28 cellular contexts compared by ENCODE assay signal in the genomic region with DNA sequence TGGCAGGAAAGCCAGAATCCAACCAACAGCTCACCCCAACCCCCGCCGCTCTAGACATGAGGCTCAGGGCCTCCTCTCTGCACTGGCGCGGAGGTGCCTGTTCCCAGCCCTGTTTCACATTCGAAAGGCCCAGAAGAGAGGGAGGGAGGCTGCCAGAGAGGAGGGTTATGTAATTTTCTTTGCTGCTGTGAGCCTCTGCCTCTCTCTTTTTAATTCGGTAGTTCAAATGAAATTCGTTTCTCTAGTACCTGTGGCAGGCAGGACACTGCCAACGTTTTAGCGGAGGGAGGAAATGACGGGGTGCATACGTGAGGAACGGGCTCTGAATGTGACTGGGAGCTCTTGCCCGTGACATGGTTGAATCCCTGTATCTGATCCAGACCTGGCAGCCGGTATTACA. TPM values are rescaled to one million over a fixed set of nuclear protein-coding genes. Genes with fewer than 3 reads are reported as not detected.
DNase-seq lines count a peak whose midpoint lies in the region; ATAC-seq and TF ChIP-seq lines count a peak whose summit lies in the region.
"Had no signal": no experiment of that assay in that cellular context is flagged by ENCODE, and none has a peak within 500 bp of the region (broad histone marks: within the 10 kb centered on the region; RNA-seq: fewer than 3 reads in every experiment).

No MANE protein-coding gene starts in this region.

- H3K36me3 Mint-ChIP-seq in natural killer cell = no peaks in the 10 kb centered on the region
- H3K36me3 Mint-ChIP-seq: activated naive CD4-positive, alpha-beta T cell treated with anti-CD3 and anti-CD28 coated beads, Interleukin-2, amount 50 U/mL, for 24 hours; type B pancreatic cell had no signal

- TF ChIP-seq CTCF in right atrium auricular region (IDR thresholded peaks at IDR 0.05) = no peak
- TF ChIP-seq CTCF in natural killer cell (IDR thresholded peaks at IDR 0.05) = no peak

- no peaks in the 10 kb centered on the region for H3K4me1 Mint-ChIP-seq in natural killer cell
- H3K4me1 Mint-ChIP-seq: activated naive CD4-positive, alpha-beta T cell treated with anti-CD3 and anti-CD28 coated beads, Interleukin-2, amount 50 U/mL, for 24 hours; stimulated activated effector memory CD8-positive, alpha-beta T cell treated with anti-CD3 and anti-CD28 coated beads, Interleukin-12 subunit alpha, Interleukin-12 subunit beta, amount 100 ng/mL, for 72 hours had no signal

- no peak overlapping the region for H3K4me3 Mint-ChIP-seq in natural killer cell
- H3K4me3 Mint-ChIP-seq: activated naive CD4-positive, alpha-beta T cell treated with anti-CD3 and anti-CD28 coated beads, Interleukin-2, amount 50 U/mL, for 24 hours; nephron progenitor cell; stimulated activated effector memory CD8-positive, alpha-beta T cell treated with anti-CD3 and anti-CD28 coated beads, Interleukin-12 subunit alpha, Interleukin-12 subunit beta, amount 100 ng/mL, for 72 hours had no signal

- peaks cover 7 to 23% of the 10 kb centered on the region in 2 donors for H3K27me3 Mint-ChIP-seq in natural killer cell (ENCODE audit: low read depth in 2 of 2)

- no peak overlapping the region for H3K4me3 ChIP-seq in right atrium auricular region
- H3K4me3 ChIP-seq: BLaER1 treated with 17β-estradiol and CSF1 and Interleukin-3, amounts not matched to agents 10 nM and 100 nM; prostate gland; skin epidermis had no signal

- DNase-seq in Right ventricle myocardium superior (no peak), right atrium auricular region (ENCODE audit: low spot score) (no peak), left ventricle myocardium superior (no peak), pons (ENCODE audit: low spot score) (peak; percentile 31), activated gamma-delta T cell (lab: John Stamatoyannopoulos, UW) (no peak), natural killer cell (no peak), GF-D8 (lab: John Stamatoyannopoulos, UW) (no peak)
- DNase-seq in activated T-cell treated with anti-CD3 and anti-CD28 coated beads, Interleukin-2, amount 50 U/mL, for 48 hours = no peak
- DNase-seq: activated T-cell treated with anti-CD3 and anti-CD28 coated beads, Interleukin-2, amount 50 U/mL, for 1 hour; brain microvascular endothelial cell; Caco-2; cortex of kidney; EL; kidney glomerular epithelial cell; NCI-H1105 treated with DMSO at 0.1 percent for 48 hours; NCI-H2081; NCI-H446 treated with DMSO at 0.1 percent for 48 hours; nephron progenitor cell; stimulated activated CD4-positive, alpha-beta T cell treated with anti-CD3 and anti-CD28 coated beads, Interleukin-1b, Interleukin-23, amount 100 ng/mL, for 48 hours had no signal

- H3K4me1 ChIP-seq in right atrium auricular region = peaks cover 0 to 6% of the 10 kb centered on the region in 2 donors
- H3K4me1 ChIP-seq: BLaER1 treated with 17β-estradiol and CSF1 and Interleukin-3, amounts not matched to agents 10 nM and 100 nM; Caco-2; prostate gland had no signal

- ATAC-seq in Right ventricle myocardium superior (ENCODE audit: poor library complexity) (peak; percentile 52), left ventricle myocardium superior (peak; percentile 47), natural killer cell (no peak)
- ATAC-seq: activated CD4-positive, CD25-positive, alpha-beta regulatory T cell treated with anti-CD3 and anti-CD28 coated beads, Interleukin-2, amount 50 U/mL, for 24 hours; stimulated activated effector memory CD8-positive, alpha-beta T cell treated with anti-CD3 and anti-CD28 coated beads, Interleukin-12 subunit alpha, Interleukin-12 subunit beta, amount 100 ng/mL, for 72 hours had no signal

- peaks cover 0 to 3% of the 10 kb centered on the region in 2 donors for H3K27me3 ChIP-seq in right atrium auricular region

- H3K27ac ChIP-seq in right atrium auricular region = no peak overlapping the region
- H3K27ac ChIP-seq: BLaER1 treated with 17β-estradiol and CSF1 and Interleukin-3, amounts not matched to agents 10 nM and 100 nM; brain microvascular endothelial cell; prostate gland; skin epidermis had no signal

- intact Hi-C loops in Right ventricle myocardium superior (cut with DNase I) = no loop called here
- intact Hi-C loops in left ventricle myocardium superior (cut with micrococcal nuclease) = no loop called here
- intact Hi-C loops in natural killer cell (cut with micrococcal nuclease) = no loop called here

- no peaks in the 10 kb centered on the region for H3K9me3 ChIP-seq in right atrium auricular region
- H3K9me3 ChIP-seq: BLaER1 treated with 17β-estradiol and CSF1 and Interleukin-3, amounts not matched to agents 10 nM and 100 nM; Caco-2; prostate gland had no signal

- H3K9me3 Mint-ChIP-seq in natural killer cell = no peaks in the 10 kb centered on the region
- H3K9me3 Mint-ChIP-seq: activated naive CD4-positive, alpha-beta T cell treated with anti-CD3 and anti-CD28 coated beads, Interleukin-2, amount 50 U/mL, for 24 hours; nephron progenitor cell; stimulated activated effector memory CD8-positive, alpha-beta T cell treated with anti-CD3 and anti-CD28 coated beads, Interleukin-12 subunit alpha, Interleukin-12 subunit beta, amount 100 ng/mL, for 72 hours; type B pancreatic cell had no signal

- no peak overlapping the region for H3K27ac Mint-ChIP-seq in natural killer cell
- H3K27ac Mint-ChIP-seq: activated naive CD4-positive, alpha-beta T cell treated with anti-CD3 and anti-CD28 coated beads, Interleukin-2, amount 50 U/mL, for 24 hours; nephron progenitor cell; stimulated activated effector memory CD8-positive, alpha-beta T cell treated with anti-CD3 and anti-CD28 coated beads, Interleukin-12 subunit alpha, Interleukin-12 subunit beta, amount 100 ng/mL, for 72 hours; type B pancreatic cell had no signal

- no peaks in the 10 kb centered on the region for H3K36me3 ChIP-seq in right atrium auricular region
- H3K36me3 ChIP-seq: BLaER1 treated with 17β-estradiol and CSF1 and Interleukin-3, amounts not matched to agents 10 nM and 100 nM; brain microvascular endothelial cell; prostate gland had no signal

RNA-seq across cellular contexts. Expression of gene PRDM16, which starts 9.4 kb away (rescaled TPM):
- 14.2 TPM for total RNA-seq in Right ventricle myocardium superior
- total RNA-seq in right atrium auricular region = 1 to 10 TPM in 1 of 2 donors, under 1 TPM in 1; 0.22 to 3.3 TPM
- total RNA-seq in left ventricle myocardium superior = 17.7 TPM
- total RNA-seq in natural killer cell = under 1 TPM in 2 of 3 donors, not detected in 1; 0.25 to 0.64 TPM
- total RNA-seq: M059J had no signal

RNA-seq across cellular contexts. Expression of gene ACTRT2, which starts 57.2 kb away (rescaled TPM):
- total RNA-seq in Right ventricle myocardium superior (not detected), right atrium auricular region (not detected), left ventricle myocardium superior (not detected), natural killer cell (not detected)
- total RNA-seq: A673, Caco-2, M059J had no signal

Comparison
In these comparisons a context has a peak if more than half of its experiments do, and no peak if none do; other contexts are left out.
1. ATAC-seq: peak in Right ventricle myocardium superior (single experiment) and left ventricle myocardium superior (single experiment); none in natural killer cell (0 of 3).